In genomic region chr5:180494510-180495181, GRCh38 we compare ENCODE assay signal across 8 cellular contexts. TPM values are rescaled to one million over a fixed set of nuclear protein-coding genes. Genes with fewer than 3 reads are reported as not detected.
DNase-seq lines count a peak whose midpoint lies in the region; ATAC-seq and TF ChIP-seq lines count a peak whose summit lies in the region.

No MANE protein-coding gene starts in this region.

- no peaks in the 10 kb centered on the region for H3K36me3 ChIP-seq in lung (ENCODE audit: control insufficient read depth in 2 of 2, insufficient read depth in 2 of 2, low read length in 2 of 2)

- peaks cover 10 to 11% of the 10 kb centered on the region in 2 donors for H3K4me1 ChIP-seq in lung (ENCODE audit: control insufficient read depth in 2 of 2, insufficient read depth in 2 of 2, low read length in 2 of 2)

- peak; percentile 32 for DNase-seq in COLO668 (lab: John Stamatoyannopoulos, UW; ENCODE audit: unreplicated experiment)
- DNase-seq in activated CD4-positive, alpha-beta T cell treated with anti-CD3 and anti-CD28 coated beads for 24 hours (ENCODE audit: low read depth in 2 of 2), result peak; percentile 5 to 15
- peak; percentile 70 for DNase-seq in ecto neural progenitor cell (ENCODE audit: low spot score)
- peak; percentile 38 for DNase-seq in lung (ENCODE audit: low spot score)
- DNase-seq in stimulated activated CD4-positive, alpha-beta T cell treated with anti-CD3 and anti-CD28 coated beads, TNF-alpha, amount 100 ng/mL, for 48 hours (ENCODE audit: low read depth in 3 of 3), result peak; percentile 5 to 19 (median 5)
- DNase-seq in Kasumi-1 (lab: John Stamatoyannopoulos, UW), result no peak

- peak overlapping the region; percentile 99 for H3K4me3 ChIP-seq in lung

- H3K27me3 ChIP-seq in lung (ENCODE audit: control insufficient read depth, insufficient read depth), result no peaks in the 10 kb centered on the region

- H3K27ac ChIP-seq in lung (ENCODE audit: low read depth in 1 of 2, low read length in 1 of 2), result peak overlapping the region; percentile 84 to 97

- H3K9me3 ChIP-seq in lung (ENCODE audit: control insufficient read depth in 2 of 2, insufficient read depth in 1 of 2, low read length in 1 of 2), result no peaks in the 10 kb centered on the region

- 0 to 1% methylated on average over 50 to 92 of the region's 92 CpGs for WGBS in lung, 2 donors

- no peak for TF ChIP-seq CTCF in lung (IDR thresholded peaks at IDR 0.05; ENCODE audit: control extremely low read depth, extremely low read depth)

- ATAC-seq in GM19455 (IDR thresholded peaks at IDR 0.05; ENCODE audit: unreplicated experiment) (peak; percentile 45), HG03521 (IDR thresholded peaks at IDR 0.05; ENCODE audit: unreplicated experiment) (peak; percentile 34), lung (ENCODE audit: insufficient read depth, low FRiP score) (peak; percentile 15)

RNA-seq across cellular contexts. Expression of gene CNOT6, which starts 0.5 kb away (rescaled TPM):
- total RNA-seq in lung, result 10 to 100 TPM; 20.2 to 51.1 TPM
- polyA plus RNA-seq in lung, result 1 to 10 TPM; 8.7 to 9.3 TPM

Comparison
In these comparisons a context has a peak if more than half of its experiments do, and no peak if none do; other contexts are left out.
1. DNase-seq: peak in COLO668 (single experiment), activated CD4-positive, alpha-beta T cell treated with anti-CD3 and anti-CD28 coated beads for 24 hours (2 of 2), ecto neural progenitor cell (single experiment), lung (single experiment) and stimulated activated CD4-positive, alpha-beta T cell treated with anti-CD3 and anti-CD28 coated beads, TNF-alpha, amount 100 ng/mL, for 48 hours (3 of 3); none in Kasumi-1 (0 of 2).
2. Peak in every context shown above with its lines, with median percentiles within 50 percentile points of each other: ATAC-seq.